In genomic region chr7:91247497-91247896, GRCh38 we compare ENCODE assay signal across 2 cellular contexts.
TF ChIP-seq lines count a peak whose summit lies in the region.

No MANE protein-coding gene starts in this region.

TF ChIP-seq in GM23338, 12 proteins besides CTCF, POLR2A, EP300 and RAD21:
- TF ChIP-seq NANOG (IDR thresholded peaks at IDR 0.05; ENCODE audit: borderline replicate concordance) = no peak
- TF ChIP-seq POLR2AphosphoS5 (IDR thresholded peaks at IDR 0.05; ENCODE audit: low read depth) = no peak
- TF ChIP-seq STAT1 (IDR thresholded peaks at IDR 0.05; ENCODE audit: unreplicated experiment) = no peak
- no peak for TF ChIP-seq EZH2phosphoT487 (IDR thresholded peaks at IDR 0.05; ENCODE audit: unreplicated experiment)
- no peak for TF ChIP-seq CREB1 (CRISPR knock-in tag; IDR thresholded peaks at IDR 0.05; ENCODE audit: low read depth)
- no peak for TF ChIP-seq EZH2 (IDR thresholded peaks at IDR 0.05; ENCODE audit: low read depth, unreplicated experiment)
- no peak for TF ChIP-seq ZNF462 (CRISPR knock-in tag; IDR thresholded peaks at IDR 0.05)
- TF ChIP-seq JUNB (IDR thresholded peaks at IDR 0.05; ENCODE audit: unreplicated experiment) = no peak
- TF ChIP-seq ZNF114 (CRISPR knock-in tag; IDR thresholded peaks at IDR 0.05) = no peak
- no peak for TF ChIP-seq REST (IDR thresholded peaks at IDR 0.05; ENCODE audit: unreplicated experiment)
- no peak for TF ChIP-seq ZNF331 (CRISPR knock-in tag; IDR thresholded peaks at IDR 0.05; ENCODE audit: low read depth)

TF ChIP-seq in H1, 55 proteins besides CTCF, POLR2A, EP300 and RAD21:
- no peak for TF ChIP-seq CHD1 (IDR thresholded peaks at IDR 0.05; ENCODE audit: low read depth, low read length)
- TF ChIP-seq MAFK (IDR thresholded peaks at IDR 0.05; ENCODE audit: low read depth, low read length) = peak; percentile 86
